Comparison of ENCODE assay signal across 31 cellular contexts in genomic region chr11:14927146-14927545, GRCh38. TPM values are rescaled to one million over a fixed set of nuclear protein-coding genes. Genes with fewer than 3 reads are reported as not detected.
DNase-seq lines count a peak whose midpoint lies in the region; ATAC-seq and TF ChIP-seq lines count a peak whose summit lies in the region.
"Had no signal": no experiment of that assay in that cellular context is flagged by ENCODE, and none has a peak within 500 bp of the region (broad histone marks: within the 10 kb centered on the region; RNA-seq: fewer than 3 reads in every experiment).

No MANE protein-coding gene starts in this region.

- no peak overlapping the region for H4K5ac ChIP-seq in IMR-90 (ENCODE audit: low read depth, low read length)

- in situ Hi-C loops in IMR-90 (cut with MboI; ENCODE audit: low sequenced_read_pairs) (no loop called here), brain microvascular endothelial cell (cut with HindIII; ENCODE audit: low pct_ligation_motif_present, low sequenced_read_pairs) (no loop called here)

- H2AFZ ChIP-seq in IMR-90 (replicated peaks; ENCODE audit: low read length, poor library complexity), result peak overlapping the region; percentile 64

- H3K9me1 ChIP-seq in IMR-90 (ENCODE audit: insufficient read depth, low read length), result no peaks in the 10 kb centered on the region

- no peak overlapping the region for H2BK120ac ChIP-seq in IMR-90 (ENCODE audit: low read depth, low read length)

- CTCF ChIA-PET in IMR-90 (lab: Yijun Ruan, JAX), result no interaction called here
- CTCF ChIA-PET in Calu3 (lab: Charles Lee), result no interaction called here

- POLR2A ChIA-PET in IMR-90 (lab: Charles Lee; ENCODE audit: unreplicated experiment), result no interaction called here

- H3K56ac ChIP-seq in IMR-90 (ENCODE audit: extremely low read depth, insufficient read depth, low read length), result no peak overlapping the region

- H3K14ac ChIP-seq in IMR-90 (replicated peaks; ENCODE audit: low read depth, low read length), result no peak overlapping the region

- no peaks in the 10 kb centered on the region for H3K9me3 Mint-ChIP-seq in Calu3 (ENCODE audit: low read depth, unreplicated experiment)
- H3K9me3 Mint-ChIP-seq: natural killer cell; stimulated activated naive CD8-positive, alpha-beta T cell treated with anti-CD3 and anti-CD28 coated beads, Interleukin-15, Interleukin-2, amounts not matched to agents 100 ng/mL and 50 ng/mL, for 24 hours had no signal

- no peak overlapping the region for H3K4me2 ChIP-seq in IMR-90 (ENCODE audit: low read depth, low read length)
- H3K4me2 ChIP-seq: A549 had no signal

- H3K4me3 ChIP-seq in IMR-90 (ENCODE audit: insufficient read depth, low read depth, low read length) (no peak overlapping the region), brain microvascular endothelial cell (ENCODE audit: low read depth, low read length) (no peak overlapping the region)
- H3K4me3 ChIP-seq: A549, HAP-1, tibial nerve had no signal

- DNase-seq in AG20443 (ENCODE audit: low spot score), result peak; percentile 68
- DNase-seq in IMR-90, result peak; percentile 5
- DNase-seq in brain microvascular endothelial cell, result peak; percentile 11
- peak; percentile 29 for DNase-seq in iris pigment epithelial cell (ENCODE audit: low read depth)
- DNase-seq in Calu3, result no peak
- no peak for DNase-seq in stimulated activated CD4-positive, alpha-beta T cell treated with anti-CD3 and anti-CD28 coated beads, Interleukin-12 subunit alpha, Interleukin-12 subunit beta, amount 100 ng/mL, for 4 hours
- DNase-seq: activated CD4-positive, alpha-beta T cell treated with anti-CD3 and anti-CD28 coated beads for 1 hour; activated CD8-positive, alpha-beta memory T cell treated with anti-CD3 and anti-CD28 coated beads for 24 hours; activated naive CD4-positive, alpha-beta T cell; activated T-cell treated with anti-CD3 and anti-CD28 coated beads, Interleukin-2, amount 50 U/mL, for 4 hours; amniotic stem cell; glutamatergic neuron; KBM-7; left cardiac atrium; natural killer cell; NCI-H1048; NCI-H187; NCI-H226; SHP77 had no signal

- no peak overlapping the region for H2AK9ac ChIP-seq in IMR-90 (replicated peaks; ENCODE audit: low read depth, low read length, poor library complexity)

- no peak overlapping the region for H2BK20ac ChIP-seq in IMR-90 (ENCODE audit: low read depth, low read length)

- H3K27ac ChIP-seq in IMR-90 (ENCODE audit: insufficient read depth, low read length) (no peak overlapping the region), brain microvascular endothelial cell (no peak overlapping the region)
- H3K27ac ChIP-seq: A549, C4-2B, tibial nerve had no signal

- intact Hi-C loops in IMR-90 (cut with micrococcal nuclease), result no loop called here
- intact Hi-C loops in Calu3 (cut with micrococcal nuclease; ENCODE audit: unreplicated experiment), result no loop called here

- peaks cover 60% of the 10 kb centered on the region for H3K27me3 Mint-ChIP-seq in Calu3 (ENCODE audit: unreplicated experiment)

- H3K9me3 ChIP-seq in IMR-90 (ENCODE audit: control insufficient read depth, insufficient read depth, low read length), result no peaks in the 10 kb centered on the region
- H3K9me3 ChIP-seq: HAP-1, tibial nerve had no signal

- no peaks in the 10 kb centered on the region for H3K4me1 Mint-ChIP-seq in Calu3 (ENCODE audit: low read depth, unreplicated experiment)
- H3K4me1 Mint-ChIP-seq: central memory CD8-positive, alpha-beta T cell; natural killer cell had no signal

- H3K36me3 Mint-ChIP-seq in Calu3 (ENCODE audit: insufficient read depth, unreplicated experiment), result no peaks in the 10 kb centered on the region
- H3K36me3 Mint-ChIP-seq: natural killer cell had no signal

- no peaks in the 10 kb centered on the region for H3K79me1 ChIP-seq in IMR-90 (ENCODE audit: low read depth in 1 of 2, low read length in 2 of 2)

- H3K18ac ChIP-seq in IMR-90 (ENCODE audit: low read depth, low read length), result no peak overlapping the region

- H4K8ac ChIP-seq in IMR-90 (ENCODE audit: low read depth in 2 of 2, low read length in 2 of 2), result no peak overlapping the region

- no peak for TF ChIP-seq RAD21 in IMR-90 (IDR thresholded peaks at IDR 0.05; ENCODE audit: low read length)

- H3K23ac ChIP-seq in IMR-90 (ENCODE audit: low read depth, low read length), result no peak overlapping the region

- H2BK5ac ChIP-seq in IMR-90 (ENCODE audit: low read depth, low read length, poor library complexity, severe bottlenecking), result no peak overlapping the region

- dilution Hi-C loops in IMR-90 (cut with HindIII; ENCODE audit: low sequenced_read_pairs, unreplicated experiment), result no loop called here

- H4K20me1 ChIP-seq in IMR-90 (ENCODE audit: insufficient read depth, low read length), result no peaks in the 10 kb centered on the region

- no peak; the same call in 1 of the 2 replicates for ATAC-seq in IMR-90 (ENCODE audit: low read depth)
- ATAC-seq in GM19467 (IDR thresholded peaks at IDR 0.05; ENCODE audit: unreplicated experiment), result no peak
- no peak for ATAC-seq in esophagus mucosa
- ATAC-seq: A549; activated T-cell treated with anti-CD3 and anti-CD28 coated beads, Interleukin-2, amount 50 U/mL, for 4 hours; left cardiac atrium; natural killer cell had no signal

- H3K27me3 ChIP-seq in IMR-90 (ENCODE audit: control insufficient read depth, insufficient read depth, low read length) (no peaks in the 10 kb centered on the region), brain microvascular endothelial cell (replicated peaks) (no peaks in the 10 kb centered on the region)
- H3K27me3 ChIP-seq: tibial nerve had no signal

- H3K4ac ChIP-seq in IMR-90 (ENCODE audit: low read depth, low read length), result no peak overlapping the region

- no peak overlapping the region for H4K91ac ChIP-seq in IMR-90 (ENCODE audit: insufficient read depth, low read depth, low read length)

- H3K4me3 Mint-ChIP-seq in Calu3 (ENCODE audit: low read depth, unreplicated experiment), result no peak overlapping the region
- H3K4me3 Mint-ChIP-seq: activated T-cell treated with anti-CD3 and anti-CD28 coated beads, Interleukin-2, amount 50 U/mL, for 4 hours; central memory CD8-positive, alpha-beta T cell; natural killer cell; stimulated activated naive CD8-positive, alpha-beta T cell treated with anti-CD3 and anti-CD28 coated beads, Interleukin-15, Interleukin-2, amounts not matched to agents 100 ng/mL and 50 ng/mL, for 24 hours had no signal

- H3K4me1 ChIP-seq in IMR-90 (ENCODE audit: control insufficient read depth, insufficient read depth, low read length), result no peaks in the 10 kb centered on the region
- H3K4me1 ChIP-seq: A549, HAP-1, tibial nerve had no signal

- no TSS peak for BruUV-seq in IMR-90 (replicated peaks; lab: Mats Ljungman, UMichigan)
- BruUV-seq in Calu3 (replicated peaks; lab: Mats Ljungman, UMichigan), result no TSS peak

- TF ChIP-seq POLR2A in IMR-90 (IDR thresholded peaks at IDR 0.05; ENCODE audit: low read depth, low read length), result no peak

- H2BK15ac ChIP-seq in IMR-90 (ENCODE audit: low read depth, low read length), result no peak overlapping the region

- no peak overlapping the region for H2AK5ac ChIP-seq in IMR-90 (ENCODE audit: low read depth, low read length)

- no peak overlapping the region for H3K9ac ChIP-seq in IMR-90 (ENCODE audit: low read depth, low read length)

- no peak overlapping the region for H3K27ac Mint-ChIP-seq in Calu3 (ENCODE audit: unreplicated experiment)
- H3K27ac Mint-ChIP-seq: natural killer cell; stimulated activated naive CD8-positive, alpha-beta T cell treated with anti-CD3 and anti-CD28 coated beads, Interleukin-15, Interleukin-2, amounts not matched to agents 100 ng/mL and 50 ng/mL, for 24 hours had no signal

- H3K36me3 ChIP-seq in IMR-90 (ENCODE audit: control insufficient read depth, insufficient read depth, low read length), result no peaks in the 10 kb centered on the region
- H3K36me3 ChIP-seq in brain microvascular endothelial cell (replicated peaks), result no peaks in the 10 kb centered on the region
- H3K36me3 ChIP-seq: HAP-1, tibial nerve had no signal

- TF ChIP-seq CTCF in IMR-90 (conservative IDR thresholded peaks at IDR 0.05; ENCODE audit: low read depth, low read length) (no peak), brain microvascular endothelial cell (IDR thresholded peaks at IDR 0.05; ENCODE audit: low read depth, low read length, missing control alignments) (no peak), Calu3 (IDR thresholded peaks at IDR 0.05; ENCODE audit: unreplicated experiment) (no peak)

TF ChIP-seq in IMR-90, 13 proteins besides CTCF, POLR2A, EP300 and RAD21:
- no peak for TF ChIP-seq NFE2L2 (IDR thresholded peaks at IDR 0.05; ENCODE audit: low read depth, low read length)
- TF ChIP-seq MAFK (IDR thresholded peaks at IDR 0.05; ENCODE audit: low read depth, low read length), result no peak
- TF ChIP-seq ELK1 (IDR thresholded peaks at IDR 0.05; ENCODE audit: borderline replicate concordance, low read depth, low read length), result no peak
- TF ChIP-seq RFX5 (IDR thresholded peaks at IDR 0.05; ENCODE audit: low read depth, low read length), result no peak
- TF ChIP-seq CEBPB (IDR thresholded peaks at IDR 0.05; ENCODE audit: low read depth, low read length), result no peak

RNA-seq across cellular contexts. Expression of gene CYP2R1, which starts 35.1 kb away (rescaled TPM):
- total RNA-seq in IMR-90 (2012; rRNA removed) (5.2 and 5.6 TPM in 2 replicates), Calu3 (2022) (21.0 and 21.4 TPM in 2 replicates), esophagus mucosa (14.4 TPM)
- 4.7 and 5.3 TPM in 2 replicates for polyA plus RNA-seq in IMR-90 (2012; rRNA removed)
- 0.78 and 0.99 TPM in 2 replicates for polyA plus RNA-seq in IMR-90 (2012; cell fraction: cytosol; rRNA removed)
- polyA plus RNA-seq in IMR-90 (2012; cell fraction: nucleus; rRNA removed; ENCODE audit: low replicate concordance), result 3.6 and 25.3 TPM in 2 replicates

RNA-seq across cellular contexts. Expression of gene CALCA, which starts 45.0 kb away (rescaled TPM):
- total RNA-seq in IMR-90 (2012; rRNA removed) (not detected in 2 replicates), Calu3 (2022) (1.2 TPM in 1 of 2 replicates, not detected in the other), esophagus mucosa (not detected)
- not detected in 2 replicates for polyA plus RNA-seq in IMR-90 (2012; rRNA removed)
- not detected in 2 replicates for polyA plus RNA-seq in IMR-90 (2012; cell fraction: cytosol; rRNA removed)
- polyA plus RNA-seq in IMR-90 (2012; cell fraction: nucleus; rRNA removed; ENCODE audit: low replicate concordance), result not detected in 2 replicates
- total RNA-seq: activated T-cell treated with anti-CD3 and anti-CD28 coated beads, Interleukin-2, amount 50 U/mL, for 4 hours; dermis microvascular lymphatic vessel endothelial cell; endothelial cell of umbilical vein; left cardiac atrium; mesenteric fat pad; natural killer cell; osteoblast; tibial nerve had no signal
- polyA plus RNA-seq: A549, endothelial cell of umbilical vein had no signal

Comparison
In these comparisons a context has a peak if more than half of its experiments do, and no peak if none do; other contexts are left out.
1. DNase-seq: peak in AG20443 (single experiment), IMR-90 (single experiment), brain microvascular endothelial cell (single experiment) and iris pigment epithelial cell (single experiment); none in Calu3 (single experiment) and stimulated activated CD4-positive, alpha-beta T cell treated with anti-CD3 and anti-CD28 coated beads, Interleukin-12 subunit alpha, Interleukin-12 subunit beta, amount 100 ng/mL, for 4 hours (single experiment).